In genomic region chr18:11860594-11861450, GRCh38 we compare ENCODE assay signal across 18 cellular contexts. TPM values are rescaled to one million over a fixed set of nuclear protein-coding genes. Genes with fewer than 3 reads are reported as not detected.
DNase-seq lines count a peak whose midpoint lies in the region; ATAC-seq, FAIRE-seq and TF ChIP-seq lines count a peak whose summit lies in the region.
"Had no signal": no experiment of that assay in that cellular context is flagged by ENCODE, and none has a peak within 500 bp of the region (broad histone marks: within the 10 kb centered on the region; RNA-seq: fewer than 3 reads in every experiment).

No MANE protein-coding gene starts in this region.

- no peak for FAIRE-seq in endothelial cell of umbilical vein (lab: Jason Lieb, UNC)
- FAIRE-seq: pancreas had no signal

- no peak overlapping the region for H3K4me3 ChIP-seq in endothelial cell of umbilical vein (replicated peaks in 1 of 3; ENCODE audit: insufficient read depth in 1 of 3, low read depth in 1 of 3, low read length in 3 of 3)
- no peak overlapping the region for H3K4me3 ChIP-seq in gastroesophageal sphincter
- H3K4me3 ChIP-seq: adrenal gland, pancreas, upper lobe of left lung had no signal

- intact Hi-C loops in endothelial cell of umbilical vein (cut with micrococcal nuclease) = loop anchor here (2.0 kb wide), 1 partner anchor 48 kb away; the partner anchor contains the start of gene MPPE1

- no peak overlapping the region for H3K9ac ChIP-seq in endothelial cell of umbilical vein (replicated peaks; ENCODE audit: extremely low read depth, insufficient read depth, low read length)

- no peaks in the 10 kb centered on the region for H3K79me2 ChIP-seq in endothelial cell of umbilical vein (ENCODE audit: control insufficient read depth, insufficient read depth, low read length)

- TF ChIP-seq CTCF in endothelial cell of umbilical vein (IDR thresholded peaks at IDR 0.05; ENCODE audit: extremely low read depth in 1 of 2, insufficient read depth in 1 of 2, low read depth in 1 of 2, low read length in 2 of 2) (no peak), nephron progenitor cell (IDR thresholded peaks at IDR 0.05) (no peak), gastroesophageal sphincter (IDR thresholded peaks at IDR 0.05) (no peak)

- no peaks in the 10 kb centered on the region for H3K36me3 Mint-ChIP-seq in stimulated activated naive CD8-positive, alpha-beta T cell treated with anti-CD3 and anti-CD28 coated beads, Interleukin-15, Interleukin-2, amounts not matched to agents 100 ng/mL and 50 ng/mL, for 24 hours (ENCODE audit: low read depth)
- H3K36me3 Mint-ChIP-seq in nephron progenitor cell (ENCODE audit: low read depth) = peaks cover 34% of the 10 kb centered on the region
- H3K36me3 Mint-ChIP-seq in stimulated activated memory B cell treated with anti-CD40 and anti-IgM and Interleukin-4, amounts not matched to agents 10 μg/mL and 1 μg/mL and 100 μg/mL, for 72 hours = no peaks in the 10 kb centered on the region
- H3K36me3 Mint-ChIP-seq: CD4-positive, alpha-beta memory T cell had no signal

- H3K27ac ChIP-seq in endothelial cell of umbilical vein (ENCODE audit: insufficient read depth, low read depth, low read length) = peak overlapping the region; percentile 87
- H3K27ac ChIP-seq in gastroesophageal sphincter = no peak overlapping the region
- H3K27ac ChIP-seq: adrenal gland, pancreas, upper lobe of left lung had no signal

- peaks cover 8% of the 10 kb centered on the region for H3K4me1 Mint-ChIP-seq in stimulated activated naive CD8-positive, alpha-beta T cell treated with anti-CD3 and anti-CD28 coated beads, Interleukin-15, Interleukin-2, amounts not matched to agents 100 ng/mL and 50 ng/mL, for 24 hours (ENCODE audit: low read depth)
- peaks cover 65% of the 10 kb centered on the region for H3K4me1 Mint-ChIP-seq in nephron progenitor cell
- no peaks in the 10 kb centered on the region for H3K4me1 Mint-ChIP-seq in stimulated activated memory B cell treated with anti-CD40 and anti-IgM and Interleukin-4, amounts not matched to agents 10 μg/mL and 1 μg/mL and 100 μg/mL, for 72 hours

- ATAC-seq in stimulated activated naive CD8-positive, alpha-beta T cell treated with anti-CD3 and anti-CD28 coated beads, Interleukin-15, Interleukin-2, amounts not matched to agents 100 U/mL and 50 U/mL, for 24 hours = no peak
- ATAC-seq in stimulated activated memory B cell treated with anti-CD40 and anti-IgM and Interleukin-4, amounts not matched to agents 10 μg/mL and 1 μg/mL and 100 μg/mL, for 72 hours = no peak
- no peak for ATAC-seq in gastroesophageal sphincter
- ATAC-seq: effector memory CD8-positive, alpha-beta T cell; Right ventricle myocardium inferior had no signal

- POLR2A ChIA-PET in endothelial cell of umbilical vein (lab: Charles Lee) = no interaction called here

- H3K36me3 ChIP-seq in endothelial cell of umbilical vein (ENCODE audit: control insufficient read depth in 2 of 2, extremely low read depth in 1 of 2, insufficient read depth in 2 of 2, low read length in 2 of 2) (no peaks in the 10 kb centered on the region), gastroesophageal sphincter (peaks cover 0 to 4% of the 10 kb centered on the region in 2 donors)
- H3K36me3 ChIP-seq: adrenal gland, pancreas had no signal

- no peaks in the 10 kb centered on the region for H3K9me1 ChIP-seq in endothelial cell of umbilical vein (replicated peaks; ENCODE audit: control insufficient read depth, extremely low read depth, insufficient read depth, low read length)

- TF ChIP-seq POLR2A in endothelial cell of umbilical vein (IDR thresholded peaks at IDR 0.05; ENCODE audit: low read depth, low read length) (no peak), gastroesophageal sphincter (IDR thresholded peaks at IDR 0.05) (no peak)

- CTCF ChIA-PET in endothelial cell of umbilical vein (lab: Charles Lee) = interaction anchor here (1.1 to 1.3 kb wide), 3 partner anchors 79 to 134 kb away, joined by 3 read pairs; partner anchors contain the start of gene IMPA2

- H3K4me1 ChIP-seq in endothelial cell of umbilical vein (ENCODE audit: control insufficient read depth, extremely low read depth, insufficient read depth, low read length) (peaks cover 32% of the 10 kb centered on the region), gastroesophageal sphincter (peaks cover 0 to 26% (median 0%) of the 10 kb centered on the region in 3 donors)
- H3K4me1 ChIP-seq: pancreas had no signal

- peak overlapping the region; percentile 79 for H3K4me2 ChIP-seq in endothelial cell of umbilical vein (ENCODE audit: insufficient read depth, low read length)

- H3K9me3 Mint-ChIP-seq in stimulated activated naive CD8-positive, alpha-beta T cell treated with anti-CD3 and anti-CD28 coated beads, Interleukin-15, Interleukin-2, amounts not matched to agents 100 ng/mL and 50 ng/mL, for 24 hours = no peaks in the 10 kb centered on the region
- no peaks in the 10 kb centered on the region for H3K9me3 Mint-ChIP-seq in nephron progenitor cell
- no peaks in the 10 kb centered on the region for H3K9me3 Mint-ChIP-seq in stimulated activated memory B cell treated with anti-CD40 and anti-IgM and Interleukin-4, amounts not matched to agents 10 μg/mL and 1 μg/mL and 100 μg/mL, for 72 hours
- H3K9me3 Mint-ChIP-seq: CD4-positive, alpha-beta memory T cell; effector memory CD8-positive, alpha-beta T cell had no signal

- peak overlapping the region; percentile 15 for H2AFZ ChIP-seq in endothelial cell of umbilical vein (ENCODE audit: low read depth, low read length)

- DNase-seq in stimulated activated naive CD8-positive, alpha-beta T cell treated with anti-CD3 and anti-CD28 coated beads, Interleukin-15, Interleukin-2, amounts not matched to agents 100 U/mL and 50 U/mL, for 24 hours = no peak
- DNase-seq in endothelial cell of umbilical vein (ENCODE audit: low read depth, low spot score) (no peak), nephron progenitor cell (no peak), NCI-H1048 (lab: John Stamatoyannopoulos, UW) (no peak), HPDE6-E6E7 (ENCODE audit: extremely low spot score) (no peak)
- DNase-seq: CD4-positive, alpha-beta memory T cell; DND-41; effector memory CD8-positive, alpha-beta T cell; left colon; NCI-H1417 treated with DMSO at 0.1 percent for 48 hours; NK-92 treated with Interleukin-12 subunit alpha and Interleukin-12 subunit beta, amount 100 ng/mL, for 24 hours; pancreas had no signal

- WGBS in gastroesophageal sphincter (ENCODE audit: low coverage in 1 of 2), 2 donors = 52 to 74% methylated on average over 3 of the region's 17 CpGs

- H3K27me3 Mint-ChIP-seq in stimulated activated naive CD8-positive, alpha-beta T cell treated with anti-CD3 and anti-CD28 coated beads, Interleukin-15, Interleukin-2, amounts not matched to agents 100 ng/mL and 50 ng/mL, for 24 hours = no peaks in the 10 kb centered on the region
- peaks cover 4% of the 10 kb centered on the region for H3K27me3 Mint-ChIP-seq in nephron progenitor cell (ENCODE audit: low read depth, poor library complexity)
- peaks cover under 1% of the 10 kb centered on the region for H3K27me3 Mint-ChIP-seq in stimulated activated memory B cell treated with anti-CD40 and anti-IgM and Interleukin-4, amounts not matched to agents 10 μg/mL and 1 μg/mL and 100 μg/mL, for 72 hours

- no peaks in the 10 kb centered on the region for H4K20me1 ChIP-seq in endothelial cell of umbilical vein (replicated peaks; ENCODE audit: control insufficient read depth, extremely low read depth, insufficient read depth, low read length)

- no peak for TF ChIP-seq EP300 in gastroesophageal sphincter (IDR thresholded peaks at IDR 0.05)

- H3K27me3 ChIP-seq in endothelial cell of umbilical vein (ENCODE audit: control insufficient read depth in 2 of 2, insufficient read depth in 2 of 2, low read length in 2 of 2) (no peaks in the 10 kb centered on the region), gastroesophageal sphincter (no peaks in the 10 kb centered on the region)
- H3K27me3 ChIP-seq: adrenal gland, pancreas, upper lobe of left lung had no signal

- no TSS peak for BruUV-seq in endothelial cell of umbilical vein (replicated peaks; lab: Mats Ljungman, UMichigan)

- dilution Hi-C loops in endothelial cell of umbilical vein (cut with MboI; ENCODE audit: extremely low pct_ligation_motif_present, low sequenced_read_pairs) = no loop called here

- H3K4me3 Mint-ChIP-seq in stimulated activated naive CD8-positive, alpha-beta T cell treated with anti-CD3 and anti-CD28 coated beads, Interleukin-15, Interleukin-2, amounts not matched to agents 100 ng/mL and 50 ng/mL, for 24 hours = no peak overlapping the region
- H3K4me3 Mint-ChIP-seq in nephron progenitor cell = no peak overlapping the region
- no peak overlapping the region for H3K4me3 Mint-ChIP-seq in stimulated activated memory B cell treated with anti-CD40 and anti-IgM and Interleukin-4, amounts not matched to agents 10 μg/mL and 1 μg/mL and 100 μg/mL, for 72 hours
- H3K4me3 Mint-ChIP-seq: CD4-positive, alpha-beta memory T cell; effector memory CD8-positive, alpha-beta T cell had no signal

- H3K9me3 ChIP-seq in endothelial cell of umbilical vein (replicated peaks; ENCODE audit: control insufficient read depth, insufficient read depth, low read length) (no peaks in the 10 kb centered on the region), gastroesophageal sphincter (no peaks in the 10 kb centered on the region)
- H3K9me3 ChIP-seq: adrenal gland, pancreas, upper lobe of left lung had no signal

- H3K27ac Mint-ChIP-seq in stimulated activated naive CD8-positive, alpha-beta T cell treated with anti-CD3 and anti-CD28 coated beads, Interleukin-15, Interleukin-2, amounts not matched to agents 100 ng/mL and 50 ng/mL, for 24 hours = peak overlapping the region; percentile 48
- H3K27ac Mint-ChIP-seq in nephron progenitor cell = peak overlapping the region; percentile 72
- H3K27ac Mint-ChIP-seq in stimulated activated memory B cell treated with anti-CD40 and anti-IgM and Interleukin-4, amounts not matched to agents 10 μg/mL and 1 μg/mL and 100 μg/mL, for 72 hours = no peak overlapping the region
- H3K27ac Mint-ChIP-seq: effector memory CD8-positive, alpha-beta T cell had no signal

RNA-seq across cellular contexts. Expression of gene CHMP1B, which starts 9.6 kb away (rescaled TPM):
- 27.0 and 27.2 TPM in 2 replicates for total RNA-seq in endothelial cell of umbilical vein
- 17.4 and 24.0 TPM in 2 replicates for polyA plus RNA-seq in endothelial cell of umbilical vein
- 22.5 and 24.0 TPM in 2 replicates for polyA plus RNA-seq in endothelial cell of umbilical vein (2011; cell fraction: cytosol; rRNA removed)
- 15.7 TPM in 2 replicates for polyA plus RNA-seq in endothelial cell of umbilical vein (2011; cell fraction: nucleus; rRNA removed)
- 29.4 and 29.5 TPM in 2 replicates for polyA plus RNA-seq in endothelial cell of umbilical vein (2012)
- 27.8 and 28.7 TPM in 2 replicates for polyA minus RNA-seq in endothelial cell of umbilical vein
- 24.2 TPM for polyA minus RNA-seq in endothelial cell of umbilical vein (2011; cell fraction: cytosol; rRNA and poly(A)+ RNA removed)
- polyA minus RNA-seq in endothelial cell of umbilical vein (2011; cell fraction: nucleus; rRNA and poly(A)+ RNA removed) = 17.3 and 22.8 TPM in 2 replicates
- total RNA-seq in gastroesophageal sphincter = 10 to 100 TPM; 46.0 to 71.6 (median 52.8) TPM

RNA-seq across cellular contexts. Expression of gene MPPE1, which starts 47.3 kb away (rescaled TPM):
- total RNA-seq in endothelial cell of umbilical vein (28.8 and 30.6 TPM in 2 replicates), gastroesophageal sphincter (10 to 100 TPM; 19.5 to 33.8 (median 21.4) TPM)
- polyA plus RNA-seq in endothelial cell of umbilical vein = 13.4 and 15.2 TPM in 2 replicates
- polyA plus RNA-seq in endothelial cell of umbilical vein (2011; cell fraction: cytosol; rRNA removed) = 11.6 and 12.4 TPM in 2 replicates
- polyA plus RNA-seq in endothelial cell of umbilical vein (2011; cell fraction: nucleus; rRNA removed) = 42.3 and 43.2 TPM in 2 replicates
- polyA plus RNA-seq in endothelial cell of umbilical vein (2012) = 12.1 and 20.8 TPM in 2 replicates
- 18.4 and 26.6 TPM in 2 replicates for polyA minus RNA-seq in endothelial cell of umbilical vein
- 9.5 TPM for polyA minus RNA-seq in endothelial cell of umbilical vein (2011; cell fraction: cytosol; rRNA and poly(A)+ RNA removed)
- polyA minus RNA-seq in endothelial cell of umbilical vein (2011; cell fraction: nucleus; rRNA and poly(A)+ RNA removed) = 17.7 and 23.9 TPM in 2 replicates
